ENCODE assay signal across 34 cellular contexts in the genomic region with DNA sequence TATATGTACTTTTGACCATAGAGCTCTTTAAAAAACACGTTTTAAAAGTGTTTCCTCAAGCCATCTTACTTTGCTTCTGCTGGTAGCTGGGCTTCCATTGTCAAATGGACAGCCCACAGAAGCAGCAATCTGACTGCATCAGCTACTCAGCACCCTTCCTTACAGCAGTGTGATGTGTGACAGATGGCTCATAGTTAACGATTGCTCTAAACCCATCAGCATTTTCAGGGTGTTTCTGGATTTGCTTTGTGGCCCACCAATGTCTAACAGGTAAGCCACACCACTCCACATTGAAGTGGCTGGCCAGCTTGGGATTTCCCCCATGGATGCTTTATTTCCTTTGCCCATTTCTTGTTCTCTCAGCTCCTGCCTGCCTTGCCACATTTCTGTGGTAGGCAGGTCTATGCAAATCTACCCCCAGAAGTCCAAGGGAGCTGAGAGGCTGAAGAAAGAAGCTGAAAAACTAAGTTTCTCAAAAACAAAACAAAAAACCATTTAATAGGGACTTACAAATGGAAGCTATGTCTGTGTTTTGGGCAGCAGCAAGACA.
"Had no signal": no experiment of that assay in that cellular context is flagged by ENCODE, and none has a peak within 500 bp of the region (broad histone marks: within the 10 kb centered on the region; RNA-seq: fewer than 3 reads in every experiment).

No MANE protein-coding gene starts in this region.

- H3K27me3 ChIP-seq: adrenal gland, body of pancreas, breast epithelium, MG63, Peyer's patch, SJSA1 had no signal

- DNase-seq: activated CD4-positive, alpha-beta T cell treated with anti-CD3 and anti-CD28 coated beads for 36 hours; activated CD4-positive, alpha-beta T cell treated with anti-CD3 and anti-CD28 coated beads, Interleukin-2, amount 10 ng/mL, durations not matched to agents 7 days and 5 days; activated CD4-positive, alpha-beta T cell treated with anti-CD3 and anti-CD28 coated beads, Interleukin-2, amount 50 U/mL, for 48 hours; activated CD8-positive, alpha-beta T cell treated with anti-CD3 and anti-CD28 coated beads, Interleukin-2, amount 10 ng/mL, durations not matched to agents 7 days and 5 days; activated gamma-delta T cell treated with Interleukin-2 at 50 U/mL for 16 hours; activated naive CD4-positive, alpha-beta T cell treated with anti-CD3 and anti-CD28 coated beads for 36 hours; activated T-cell treated with anti-CD3 and anti-CD28 coated beads, Interleukin-2, amount 50 U/mL, for 24 hours; adrenal gland; body of pancreas; Kasumi-1; MG63; NCI-H1048; NCI-H1105 treated with DMSO at 0.1 percent for 48 hours; NCI-H1436; NCI-H1694; NCI-H1930; NCI-H2081 treated with DMSO at 0.1 percent for 48 hours; NCI-H226; NCI-H446 treated with DMSO at 0.1 percent for 48 hours; NCI-H526; NCI-H748 treated with DMSO at 0.1 percent for 48 hours; NK-92 treated with Interleukin-12 subunit alpha and Interleukin-12 subunit beta, amount 100 ng/mL, for 24 hours; PC-3; Peyer's patch; RPMI8226; SHP77 treated with DMSO at 0.1 percent for 48 hours; SK-N-SH had no signal

- H3K4me1 Mint-ChIP-seq: activated CD4-positive, alpha-beta T cell treated with anti-CD3 and anti-CD28 coated beads for 36 hours; activated CD4-positive, alpha-beta T cell treated with anti-CD3 and anti-CD28 coated beads, Interleukin-2, amount 10 ng/mL, durations not matched to agents 7 days and 5 days had no signal

- H3K27ac Mint-ChIP-seq: activated CD4-positive, alpha-beta T cell treated with anti-CD3 and anti-CD28 coated beads for 36 hours; activated CD4-positive, alpha-beta T cell treated with anti-CD3 and anti-CD28 coated beads, Interleukin-2, amount 10 ng/mL, durations not matched to agents 7 days and 5 days; activated CD8-positive, alpha-beta T cell treated with anti-CD3 and anti-CD28 coated beads, Interleukin-2, amount 10 ng/mL, durations not matched to agents 7 days and 5 days; activated naive CD4-positive, alpha-beta T cell treated with anti-CD3 and anti-CD28 coated beads for 36 hours; activated naive CD4-positive, alpha-beta T cell treated with anti-CD3 and anti-CD28 coated beads, Interleukin-2, amount 50 U/mL, for 72 hours; activated T-cell treated with anti-CD3 and anti-CD28 coated beads, Interleukin-2, amount 50 U/mL, for 24 hours; activated T-helper 2 cell treated with anti-CD3 and anti-CD28 coated beads, Interferon-gamma antibody, Interleukin-2, Interleukin-4, amounts not matched to agents 10 μg/mL and 5 μg/mL and 100 μg/mL, durations not matched to agents 14 hours and 24 hours and 36 hours; T-helper 1 cell treated with Interleukin-12 subunit alpha and Interleukin-12 subunit beta and Interleukin-4 antibody, amounts not matched to agents 30 μg/mL and 1 μg/mL, for 36 hours; T-helper 2 cell treated with Interferon-gamma antibody and Interleukin-4, amounts not matched to agents 5 μg/mL and 100 μg/mL, for 36 hours had no signal

- ATAC-seq: activated CD4-positive, alpha-beta T cell treated with anti-CD3 and anti-CD28 coated beads for 36 hours; activated CD4-positive, CD25-positive, alpha-beta regulatory T cell treated with anti-CD3 and anti-CD28 coated beads, Interleukin-2, amount 50 U/mL, for 24 hours; activated CD8-positive, alpha-beta T cell treated with anti-CD3 and anti-CD28 coated beads, Interleukin-2, amount 10 ng/mL, durations not matched to agents 7 days and 5 days; activated naive CD4-positive, alpha-beta T cell treated with anti-CD3 and anti-CD28 coated beads, Interleukin-2, amount 50 U/mL, for 72 hours; body of pancreas; PC-3 had no signal

- H3K4me3 Mint-ChIP-seq: activated CD4-positive, alpha-beta T cell treated with anti-CD3 and anti-CD28 coated beads for 36 hours; activated CD4-positive, alpha-beta T cell treated with anti-CD3 and anti-CD28 coated beads, Interleukin-2, amount 10 ng/mL, durations not matched to agents 7 days and 5 days; activated CD8-positive, alpha-beta T cell treated with anti-CD3 and anti-CD28 coated beads, Interleukin-2, amount 10 ng/mL, durations not matched to agents 7 days and 5 days; activated naive CD4-positive, alpha-beta T cell treated with anti-CD3 and anti-CD28 coated beads for 36 hours; activated T-cell treated with anti-CD3 and anti-CD28 coated beads, Interleukin-2, amount 50 U/mL, for 24 hours; T-helper 1 cell treated with Interleukin-12 subunit alpha and Interleukin-12 subunit beta and Interleukin-4 antibody, amounts not matched to agents 30 μg/mL and 1 μg/mL, for 36 hours; T-helper 2 cell treated with Interferon-gamma antibody and Interleukin-4, amounts not matched to agents 5 μg/mL and 100 μg/mL, for 36 hours had no signal

- H3K4me3 ChIP-seq: adrenal gland, body of pancreas, breast epithelium, MG63, Peyer's patch, SJSA1 had no signal

- H3K9me3 ChIP-seq: adrenal gland, body of pancreas, MG63, SK-N-SH had no signal

- H3K4me1 ChIP-seq: adrenal gland, body of pancreas, breast epithelium, Peyer's patch, SJSA1 had no signal

- H3K27ac ChIP-seq: adrenal gland, body of pancreas, breast epithelium, Peyer's patch, SJSA1 had no signal

- H3K36me3 ChIP-seq: adrenal gland, breast epithelium, MG63, Peyer's patch, SJSA1 had no signal
